8 cellular contexts compared by ENCODE assay signal in genomic region chr2:190180313-190181065, GRCh38.
DNase-seq lines count a peak whose midpoint lies in the region; ATAC-seq and TF ChIP-seq lines count a peak whose summit lies in the region.

No MANE protein-coding gene starts in this region.

- H3F3A ChIP-seq in Loucy (ENCODE audit: low read depth), result no peaks in the 10 kb centered on the region
- no peaks in the 10 kb centered on the region for H3F3A ChIP-seq in neural cell (ENCODE audit: insufficient read depth, low read length, poor library complexity, severe bottlenecking)

- RAD21 ChIA-PET in HCT116 (lab: Charles Lee; ENCODE audit: low non-redundant PET in 1 of 2, low total read pairs in 2 of 2, uncharacterized antibody in 2 of 2, unreplicated experiment in 2 of 2), result interaction anchor here (0.5 to 1.4 kb wide), 4 partner anchors 11 to 97 kb away, joined by 3 read pairs; no protein-coding TSS in a partner anchor

- DNase-seq in GM10248 (ENCODE audit: extremely low spot score) (peak; percentile 83), HCT116 (ENCODE audit: low read depth, low spot score) (peak; percentile 44)
- peak; percentile 29 for DNase-seq in activated CD8-positive, alpha-beta T cell treated with anti-CD3 and anti-CD28 coated beads for 36 hours
- DNase-seq in activated T-helper 1 cell treated with anti-CD3 and anti-CD28 coated beads, Interleukin-12 subunit alpha, Interleukin-12 subunit beta, Interleukin-2, Interleukin-4 antibody, amounts not matched to agents 30 ng/mL and 10 ng/mL and 1 ng/mL, durations not matched to agents 14 hours and 24 hours and 36 hours (ENCODE audit: low spot score), result no peak

- H3K4me2 ChIP-seq in HCT116 (ENCODE audit: low read length) (peak overlapping the region; percentile 92), Loucy (ENCODE audit: low read depth, low read length, poor library complexity, severe bottlenecking) (peak overlapping the region; percentile 56), neural cell (ENCODE audit: low read length) (peak overlapping the region; percentile 14)

- peaks cover 26% of the 10 kb centered on the region for H3K27me3 Mint-ChIP-seq in activated CD8-positive, alpha-beta T cell treated with anti-CD3 and anti-CD28 coated beads for 36 hours
- H3K27me3 Mint-ChIP-seq in activated T-helper 1 cell treated with anti-CD3 and anti-CD28 coated beads, Interleukin-12 subunit alpha, Interleukin-12 subunit beta, Interleukin-2, Interleukin-4 antibody, amounts not matched to agents 30 ng/mL and 10 ng/mL and 1 ng/mL, durations not matched to agents 14 hours and 24 hours and 36 hours (ENCODE audit: insufficient read depth), result peaks cover 21% of the 10 kb centered on the region

- intact Hi-C loops in HCT116 (cut with micrococcal nuclease), result loop anchor here (2.0 kb wide), 1 partner anchor 92 kb away; no protein-coding TSS in a partner anchor
- intact Hi-C loops in activated CD8-positive, alpha-beta T cell treated with anti-CD3 and anti-CD28 coated beads for 36 hours (cut with micrococcal nuclease), result no loop called here
- intact Hi-C loops in activated T-helper 1 cell treated with anti-CD3 and anti-CD28 coated beads, Interleukin-12 subunit alpha, Interleukin-12 subunit beta, Interleukin-2, Interleukin-4 antibody, amounts not matched to agents 30 ng/mL and 10 ng/mL and 1 ng/mL, durations not matched to agents 14 hours and 24 hours and 36 hours (cut with micrococcal nuclease), result no loop called here

- H3K4me3 Mint-ChIP-seq in activated CD8-positive, alpha-beta T cell treated with anti-CD3 and anti-CD28 coated beads for 36 hours, result no peak overlapping the region
- no peak overlapping the region for H3K4me3 Mint-ChIP-seq in activated T-helper 1 cell treated with anti-CD3 and anti-CD28 coated beads, Interleukin-12 subunit alpha, Interleukin-12 subunit beta, Interleukin-2, Interleukin-4 antibody, amounts not matched to agents 30 ng/mL and 10 ng/mL and 1 ng/mL, durations not matched to agents 14 hours and 24 hours and 36 hours

- H3K36me3 ChIP-seq in HCT116 (ENCODE audit: control insufficient read depth in 1 of 2, insufficient read depth in 2 of 2, low read length in 2 of 2), result no peaks in the 10 kb centered on the region
- no peaks in the 10 kb centered on the region for H3K36me3 ChIP-seq in Loucy (ENCODE audit: insufficient read depth, low read length)
- no peaks in the 10 kb centered on the region for H3K36me3 ChIP-seq in gastroesophageal sphincter
- H3K36me3 ChIP-seq in neural cell (ENCODE audit: insufficient read depth, low read length), result no peaks in the 10 kb centered on the region

- H3K9me2 ChIP-seq in HCT116 (ENCODE audit: insufficient read depth) (no peaks in the 10 kb centered on the region), Loucy (replicated peaks; ENCODE audit: low read depth, low read length) (no peaks in the 10 kb centered on the region), neural cell (ENCODE audit: insufficient read depth, low read length) (no peaks in the 10 kb centered on the region)

- WGBS in gastroesophageal sphincter (ENCODE audit: low coverage in 1 of 2), 2 donors, result no CpG with 5 or more reads among the region's 76 CpGs

- no peaks in the 10 kb centered on the region for H3K27me3 ChIP-seq in HCT116 (ENCODE audit: insufficient read depth, low read length)
- H3K27me3 ChIP-seq in Loucy (ENCODE audit: insufficient read depth, low read length, poor library complexity, severe bottlenecking), result no peaks in the 10 kb centered on the region
- no peaks in the 10 kb centered on the region for H3K27me3 ChIP-seq in gastroesophageal sphincter
- H3K27me3 ChIP-seq in neural cell (ENCODE audit: insufficient read depth, low read depth, low read length), result peaks cover 10% of the 10 kb centered on the region

- H3K9ac ChIP-seq in HCT116 (ENCODE audit: low read length), result peak overlapping the region; percentile 59
- H3K9ac ChIP-seq in Loucy (ENCODE audit: low read depth, low read length, poor library complexity, severe bottlenecking), result peak overlapping the region; percentile 27
- peak overlapping the region; percentile 23 for H3K9ac ChIP-seq in neural cell (ENCODE audit: low read length)

- H4K20me1 ChIP-seq in HCT116 (ENCODE audit: insufficient read depth) (no peaks in the 10 kb centered on the region), Loucy (ENCODE audit: insufficient read depth, low read length, poor library complexity, severe bottlenecking) (no peaks in the 10 kb centered on the region), neural cell (ENCODE audit: insufficient read depth) (no peaks in the 10 kb centered on the region)

- H3K9me3 Mint-ChIP-seq in activated CD8-positive, alpha-beta T cell treated with anti-CD3 and anti-CD28 coated beads for 36 hours, result no peaks in the 10 kb centered on the region
- no peaks in the 10 kb centered on the region for H3K9me3 Mint-ChIP-seq in activated T-helper 1 cell treated with anti-CD3 and anti-CD28 coated beads, Interleukin-12 subunit alpha, Interleukin-12 subunit beta, Interleukin-2, Interleukin-4 antibody, amounts not matched to agents 30 ng/mL and 10 ng/mL and 1 ng/mL, durations not matched to agents 14 hours and 24 hours and 36 hours

- TF ChIP-seq POLR2A in HCT116 (IDR thresholded peaks at IDR 0.05; ENCODE audit: borderline replicate concordance, extremely low read depth, insufficient read depth, insufficient read length) (no peak), gastroesophageal sphincter (IDR thresholded peaks at IDR 0.05) (no peak)

- no peaks in the 10 kb centered on the region for H3K36me3 Mint-ChIP-seq in activated CD8-positive, alpha-beta T cell treated with anti-CD3 and anti-CD28 coated beads for 36 hours (ENCODE audit: low read depth)
- H3K36me3 Mint-ChIP-seq in activated T-helper 1 cell treated with anti-CD3 and anti-CD28 coated beads, Interleukin-12 subunit alpha, Interleukin-12 subunit beta, Interleukin-2, Interleukin-4 antibody, amounts not matched to agents 30 ng/mL and 10 ng/mL and 1 ng/mL, durations not matched to agents 14 hours and 24 hours and 36 hours (ENCODE audit: low read depth), result no peaks in the 10 kb centered on the region

- POLR2A ChIA-PET in GM10248 (lab: Yijun Ruan, JAX) (interaction anchor here (1.0 kb wide), 1 partner anchor 9 kb away, joined by 4 read pairs; no protein-coding TSS in a partner anchor), HCT116 (lab: Charles Lee) (no interaction called here)
- POLR2A ChIA-PET in activated CD8-positive, alpha-beta T cell treated with anti-CD3 and anti-CD28 coated beads for 36 hours (lab: Charles Lee), result interaction anchor here (0.6 to 1.3 kb wide), 4 partner anchors 9 to 604 kb away, joined by 3 to 4 read pairs (median 3); no protein-coding TSS in a partner anchor

- peak overlapping the region; percentile 54 to 65 for H3K4me3 ChIP-seq in HCT116 (replicated peaks in 1 of 2; ENCODE audit: low read depth in 1 of 2, low read length in 2 of 2)
- H3K4me3 ChIP-seq in Loucy (ENCODE audit: low read length, poor library complexity, severe bottlenecking), result peak overlapping the region; percentile 64
- peak overlapping the region; percentile 54 to 84 for H3K4me3 ChIP-seq in gastroesophageal sphincter
- H3K4me3 ChIP-seq in neural cell (ENCODE audit: low read length), result peak overlapping the region; percentile 69

- H3K4me1 ChIP-seq in HCT116 (ENCODE audit: control insufficient read depth in 1 of 2, insufficient read depth in 2 of 2, low read length in 2 of 2), result peaks cover 4 to 16% of the 10 kb centered on the region in 2 experiments; a peak in 3 of 4 replicates
- no peaks in the 10 kb centered on the region for H3K4me1 ChIP-seq in Loucy (ENCODE audit: insufficient read depth, low read length, poor library complexity, severe bottlenecking)
- peaks cover 0 to 31% (median 0%) of the 10 kb centered on the region in 3 donors for H3K4me1 ChIP-seq in gastroesophageal sphincter

- H2AFZ ChIP-seq in HCT116 (ENCODE audit: low read depth, low read length, poor library complexity, severe bottlenecking) (peak overlapping the region; percentile 44), Loucy (ENCODE audit: low read length) (peak overlapping the region; percentile 79; the same call in 1 of the 2 replicates), neural cell (ENCODE audit: low read depth, low read length) (no peak overlapping the region)

- H3K4me1 Mint-ChIP-seq in activated CD8-positive, alpha-beta T cell treated with anti-CD3 and anti-CD28 coated beads for 36 hours (ENCODE audit: low read depth), result peaks cover 8% of the 10 kb centered on the region
- peaks cover 4% of the 10 kb centered on the region for H3K4me1 Mint-ChIP-seq in activated T-helper 1 cell treated with anti-CD3 and anti-CD28 coated beads, Interleukin-12 subunit alpha, Interleukin-12 subunit beta, Interleukin-2, Interleukin-4 antibody, amounts not matched to agents 30 ng/mL and 10 ng/mL and 1 ng/mL, durations not matched to agents 14 hours and 24 hours and 36 hours (ENCODE audit: low read depth)

- H3K79me2 ChIP-seq in HCT116 (ENCODE audit: insufficient read depth, low read length) (no peaks in the 10 kb centered on the region), Loucy (ENCODE audit: insufficient read depth, low read length) (no peaks in the 10 kb centered on the region), neural cell (replicated peaks; ENCODE audit: insufficient read depth, low read length) (no peaks in the 10 kb centered on the region)

- ATAC-seq in HCT116 (peak; percentile 91), gastroesophageal sphincter (peak; percentile 77)
- ATAC-seq in activated CD8-positive, alpha-beta T cell treated with anti-CD3 and anti-CD28 coated beads for 36 hours, result peak; percentile 81

- TF ChIP-seq CTCF in 22Rv1 (IDR thresholded peaks at IDR 0.05), result peak; percentile 28; the same call in 1 of the 2 replicates
- TF ChIP-seq CTCF in GM10248 (IDR thresholded peaks at IDR 0.05; ENCODE audit: control extremely low read depth, extremely low read depth, low read depth, missing control alignments), result peak; percentile 71
- peak; percentile 63 to 77 (median 76); a peak in 5 of 6 replicates for TF ChIP-seq CTCF in HCT116 (IDR thresholded peaks at IDR 0.05 in 2 of 3, conservative IDR thresholded peaks at IDR 0.05 in 1 of 3; ENCODE audit: borderline replicate concordance in 1 of 3, insufficient read depth in 1 of 3, low read depth in 2 of 3, low read length in 2 of 3)
- peak; percentile 45 for TF ChIP-seq CTCF in Loucy (conservative IDR thresholded peaks at IDR 0.05; ENCODE audit: low read length)
- TF ChIP-seq CTCF in activated CD8-positive, alpha-beta T cell treated with anti-CD3 and anti-CD28 coated beads for 36 hours (IDR thresholded peaks at IDR 0.05), result no peak
- peak in 2 of 4 experiments; percentile 56 to 75 for TF ChIP-seq CTCF in gastroesophageal sphincter (IDR thresholded peaks at IDR 0.05)
- peak; percentile 21 for TF ChIP-seq CTCF in neural cell (IDR thresholded peaks at IDR 0.05; ENCODE audit: poor library complexity, severe bottlenecking)

- CTCF ChIA-PET in GM10248 (lab: Yijun Ruan, JAX), result interaction anchor here (0.6 to 5.6 kb wide), 39 partner anchors 8 to 625 kb away, joined by 3 to 49 read pairs (median 5); no protein-coding TSS in a partner anchor
- CTCF ChIA-PET in HCT116 (lab: Charles Lee), result interaction anchor here (0.6 to 1.4 kb wide), 7 partner anchors 8 to 520 kb away, joined by 3 to 6 read pairs (median 5); partner anchors contain the start of gene ASNSD1
- CTCF ChIA-PET in activated CD8-positive, alpha-beta T cell treated with anti-CD3 and anti-CD28 coated beads for 36 hours (lab: Charles Lee), result interaction anchor here (0.7 to 1.2 kb wide), 5 partner anchors 15 to 98 kb away, joined by 3 to 6 read pairs (median 3); no protein-coding TSS in a partner anchor

- no peaks in the 10 kb centered on the region for H3K9me3 ChIP-seq in HCT116 (ENCODE audit: control insufficient read depth in 1 of 2, insufficient read depth in 1 of 2, low read depth in 1 of 2, low read length in 2 of 2)
- no peaks in the 10 kb centered on the region for H3K9me3 ChIP-seq in Loucy (ENCODE audit: insufficient read depth, low read depth, low read length)
- no peaks in the 10 kb centered on the region for H3K9me3 ChIP-seq in gastroesophageal sphincter
- no peaks in the 10 kb centered on the region for H3K9me3 ChIP-seq in neural cell (ENCODE audit: low read length)

- no TSS peak for BruUV-seq in HCT116 (replicated peaks; lab: Mats Ljungman, UMichigan)

- H3K27ac ChIP-seq in 22Rv1 (no peak overlapping the region), HCT116 (ENCODE audit: low read depth, low read length) (peak overlapping the region; percentile 28; the same call in 1 of the 2 replicates), gastroesophageal sphincter (peak overlapping the region; percentile 34 to 90 (median 87)), neural cell (ENCODE audit: low read length) (no peak overlapping the region)

- no peak overlapping the region for H3K27ac Mint-ChIP-seq in activated CD8-positive, alpha-beta T cell treated with anti-CD3 and anti-CD28 coated beads for 36 hours
- no peak overlapping the region for H3K27ac Mint-ChIP-seq in activated T-helper 1 cell treated with anti-CD3 and anti-CD28 coated beads, Interleukin-12 subunit alpha, Interleukin-12 subunit beta, Interleukin-2, Interleukin-4 antibody, amounts not matched to agents 30 ng/mL and 10 ng/mL and 1 ng/mL, durations not matched to agents 14 hours and 24 hours and 36 hours

- no peak for TF ChIP-seq EP300 in gastroesophageal sphincter (IDR thresholded peaks at IDR 0.05)
- TF ChIP-seq EP300 in neural cell (conservative IDR thresholded peaks at IDR 0.05; ENCODE audit: poor library complexity, severe bottlenecking), result no peak

- TF ChIP-seq RAD21 in HCT116 (IDR thresholded peaks at IDR 0.05; ENCODE audit: low read depth), result no peak
- TF ChIP-seq RAD21 in neural cell (conservative IDR thresholded peaks at IDR 0.05), result no peak

Comparison
In these comparisons a context has a peak if more than half of its experiments do, and no peak if none do; other contexts are left out.
1. H3K27ac ChIP-seq: peak in HCT116 (single experiment) and gastroesophageal sphincter (4 of 4); none in 22Rv1 (single experiment) and neural cell (single experiment).
2. H3K4me2 ChIP-seq: peak in every context shown above with its lines; median percentile 92 in HCT116; 56 in Loucy; 14 in neural cell.
3. Peak in every context shown above with its lines, with median percentiles within 50 percentile points of each other: ATAC-seq, H3K4me3 ChIP-seq and H3K9ac ChIP-seq.